ENCODE assay signal across 29 cellular contexts in genomic region chr11:60768202-60768601, GRCh38. TPM values are rescaled to one million over a fixed set of nuclear protein-coding genes. Genes with fewer than 3 reads are reported as not detected.
"Had no signal": no experiment of that assay in that cellular context is flagged by ENCODE, and none has a peak within 500 bp of the region (broad histone marks: within the 10 kb centered on the region; RNA-seq: fewer than 3 reads in every experiment).

No MANE protein-coding gene starts in this region.

- H3K27ac ChIP-seq: PC-9, Peyer's patch, SJSA1, SK-N-MC had no signal

- ATAC-seq: Right ventricle myocardium inferior had no signal

- H3K36me3 ChIP-seq: Peyer's patch, SJSA1 had no signal

- H3K4me3 ChIP-seq: PC-9, Peyer's patch, SJSA1 had no signal

- H3K27me3 ChIP-seq: Peyer's patch had no signal

- DNase-seq: IMR-90; Kasumi-1; KG1; MV-4-11; NCI-H1048; NCI-H1105; NCI-H1436; NCI-H187; NCI-H2029; NCI-H2081 treated with DMSO at 0.1 percent for 48 hours; NCI-H2171; NCI-H226; NCI-H446; NCI-H510A; NCI-H524 treated with DMSO at 0.1 percent for 48 hours; NCI-H69; NCI-H774; NK-92 treated with Interleukin-12 subunit alpha and Interleukin-12 subunit beta, amount 100 ng/mL, for 24 hours; OCI-M1; PC-9; SIG-M5 had no signal

- H3K9me3 ChIP-seq: Peyer's patch, SJSA1 had no signal

- H3K4me1 ChIP-seq: Peyer's patch, SJSA1 had no signal

RNA-seq across cellular contexts. Expression of gene MS4A15, which starts 11.5 kb away (rescaled TPM):
- total RNA-seq: HepG2, HT1080, IMR-90, M059J, PC-9, Right ventricle myocardium inferior, RPMI7951, SJSA1 had no signal
- polyA plus RNA-seq: HepG2, IMR-90 had no signal

RNA-seq across cellular contexts. Expression of gene MS4A10, which starts 16.9 kb away (rescaled TPM):
- total RNA-seq: HepG2, HT1080, IMR-90, M059J, PC-9, Right ventricle myocardium inferior, RPMI7951, SJSA1 had no signal
- polyA plus RNA-seq: HepG2, IMR-90 had no signal

RNA-seq across cellular contexts. Expression of gene MS4A18, which starts 43.7 kb away (rescaled TPM):
- total RNA-seq: HepG2, HT1080, IMR-90, M059J, PC-9, Right ventricle myocardium inferior, RPMI7951, SJSA1 had no signal
- polyA plus RNA-seq: HepG2, IMR-90 had no signal
